In the genomic region with DNA sequence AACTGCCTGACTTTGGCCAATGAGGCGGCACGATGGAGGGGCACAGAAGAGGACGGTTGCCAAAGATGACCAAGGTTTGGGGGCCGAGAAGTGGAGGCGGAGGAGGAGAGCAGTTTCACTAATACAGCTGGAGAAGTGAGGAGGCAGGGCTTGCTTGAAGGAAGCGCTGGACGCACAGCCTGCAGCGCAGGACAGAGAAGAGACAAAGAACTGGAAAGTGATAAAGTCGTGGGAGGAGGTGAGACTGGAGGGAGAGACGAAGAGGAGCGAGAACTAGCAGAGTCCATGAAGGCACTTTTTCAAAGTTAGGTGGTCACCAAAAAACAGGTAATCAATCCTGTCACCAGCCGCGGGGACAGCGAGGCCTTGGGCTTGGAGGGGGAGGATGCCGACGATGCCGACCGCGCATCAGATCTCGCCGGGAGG, we compare ENCODE assay signal across 8 cellular contexts. TPM values are rescaled to one million over a fixed set of nuclear protein-coding genes. Genes with fewer than 3 reads are reported as not detected.
A peak's percentile ranks its signal among the peaks of the same experiment; 100 is the strongest.
DNase-seq lines count a peak whose midpoint lies in the region; ATAC-seq lines count a peak whose summit lies in the region.

No MANE protein-coding gene starts in this region.

- H3K27me3 Mint-ChIP-seq in activated T-cell treated with anti-CD3 and anti-CD28 coated beads, Interleukin-2, amount 50 U/mL, for 4 hours (ENCODE audit: low read depth), result no peaks in the 10 kb centered on the region
- no peaks in the 10 kb centered on the region for H3K27me3 Mint-ChIP-seq in activated naive CD8-positive, alpha-beta T cell treated with anti-CD3 and anti-CD28 coated beads for 36 hours
- H3K27me3 Mint-ChIP-seq in immature natural killer cell (ENCODE audit: low read depth in 3 of 3), result peaks cover 0 to 4% (median under 1%) of the 10 kb centered on the region in 3 donors

- no peak for DNase-seq in activated T-cell treated with anti-CD3 and anti-CD28 coated beads, Interleukin-2, amount 50 U/mL, for 4 hours
- no peak for DNase-seq in activated T-cell treated with anti-CD3 and anti-CD28 coated beads for 4 hours
- no peak for DNase-seq in activated naive CD8-positive, alpha-beta T cell treated with anti-CD3 and anti-CD28 coated beads for 36 hours
- DNase-seq in immature natural killer cell, result no peak
- no peak for DNase-seq in stimulated activated effector memory CD8-positive, alpha-beta T cell treated with anti-CD3 and anti-CD28 coated beads, Interleukin-12 subunit alpha, Interleukin-12 subunit beta, amount 100 ng/mL, for 72 hours (ENCODE audit: low spot score in 2 of 2)
- DNase-seq in cerebellar nuclear complex (lab: John Stamatoyannopoulos, UW), result no peak
- no peak for DNase-seq in NCI-H524 treated with DMSO at 0.1 percent for 48 hours (lab: John Stamatoyannopoulos, UW)

- H3K9me3 Mint-ChIP-seq in activated T-cell treated with anti-CD3 and anti-CD28 coated beads, Interleukin-2, amount 50 U/mL, for 4 hours, result no peaks in the 10 kb centered on the region
- no peaks in the 10 kb centered on the region for H3K9me3 Mint-ChIP-seq in activated naive CD8-positive, alpha-beta T cell treated with anti-CD3 and anti-CD28 coated beads for 36 hours
- no peaks in the 10 kb centered on the region for H3K9me3 Mint-ChIP-seq in immature natural killer cell
- no peaks in the 10 kb centered on the region for H3K9me3 Mint-ChIP-seq in stimulated activated effector memory CD8-positive, alpha-beta T cell treated with anti-CD3 and anti-CD28 coated beads, Interleukin-12 subunit alpha, Interleukin-12 subunit beta, amount 100 ng/mL, for 72 hours

- H3K36me3 Mint-ChIP-seq in activated T-cell treated with anti-CD3 and anti-CD28 coated beads, Interleukin-2, amount 50 U/mL, for 4 hours (ENCODE audit: insufficient read depth), result peaks cover 16% of the 10 kb centered on the region
- H3K36me3 Mint-ChIP-seq in activated naive CD8-positive, alpha-beta T cell treated with anti-CD3 and anti-CD28 coated beads for 36 hours, result peaks cover 28% of the 10 kb centered on the region
- peaks cover 13 to 21% (median 17%) of the 10 kb centered on the region in 3 donors for H3K36me3 Mint-ChIP-seq in immature natural killer cell
- H3K36me3 Mint-ChIP-seq in stimulated activated effector memory CD8-positive, alpha-beta T cell treated with anti-CD3 and anti-CD28 coated beads, Interleukin-12 subunit alpha, Interleukin-12 subunit beta, amount 100 ng/mL, for 72 hours, result peaks cover 27% of the 10 kb centered on the region

- H3K4me3 Mint-ChIP-seq in activated T-cell treated with anti-CD3 and anti-CD28 coated beads, Interleukin-2, amount 50 U/mL, for 4 hours, result peak overlapping the region; percentile 99
- peak overlapping the region; percentile 98 for H3K4me3 Mint-ChIP-seq in activated naive CD8-positive, alpha-beta T cell treated with anti-CD3 and anti-CD28 coated beads for 36 hours
- peak overlapping the region; percentile 87 to 94 (median 92) for H3K4me3 Mint-ChIP-seq in immature natural killer cell
- H3K4me3 Mint-ChIP-seq in stimulated activated effector memory CD8-positive, alpha-beta T cell treated with anti-CD3 and anti-CD28 coated beads, Interleukin-12 subunit alpha, Interleukin-12 subunit beta, amount 100 ng/mL, for 72 hours, result peak overlapping the region; percentile 96

- peaks cover 23% of the 10 kb centered on the region for H3K4me1 Mint-ChIP-seq in activated T-cell treated with anti-CD3 and anti-CD28 coated beads, Interleukin-2, amount 50 U/mL, for 4 hours (ENCODE audit: low read depth)
- H3K4me1 Mint-ChIP-seq in activated naive CD8-positive, alpha-beta T cell treated with anti-CD3 and anti-CD28 coated beads for 36 hours, result peaks cover 26% of the 10 kb centered on the region
- H3K4me1 Mint-ChIP-seq in immature natural killer cell, result peaks cover 38 to 39% of the 10 kb centered on the region in 2 donors
- peaks cover 47% of the 10 kb centered on the region for H3K4me1 Mint-ChIP-seq in stimulated activated effector memory CD8-positive, alpha-beta T cell treated with anti-CD3 and anti-CD28 coated beads, Interleukin-12 subunit alpha, Interleukin-12 subunit beta, amount 100 ng/mL, for 72 hours

- peak overlapping the region; percentile 49 for H3K27ac Mint-ChIP-seq in activated naive CD8-positive, alpha-beta T cell treated with anti-CD3 and anti-CD28 coated beads for 36 hours
- peak overlapping the region; percentile 29 to 98 (median 83) for H3K27ac Mint-ChIP-seq in immature natural killer cell
- H3K27ac Mint-ChIP-seq in stimulated activated effector memory CD8-positive, alpha-beta T cell treated with anti-CD3 and anti-CD28 coated beads, Interleukin-12 subunit alpha, Interleukin-12 subunit beta, amount 100 ng/mL, for 72 hours, result peak overlapping the region; percentile 86

- peak in 1 of 2 donors; percentile 2 for ATAC-seq in activated T-cell treated with anti-CD3 and anti-CD28 coated beads, Interleukin-2, amount 50 U/mL, for 4 hours
- ATAC-seq in HG03432 (IDR thresholded peaks at IDR 0.05; ENCODE audit: unreplicated experiment), result peak; percentile 20
- ATAC-seq in stimulated activated effector memory CD8-positive, alpha-beta T cell treated with anti-CD3 and anti-CD28 coated beads, Interleukin-12 subunit alpha, Interleukin-12 subunit beta, amount 100 ng/mL, for 72 hours, result peak; percentile 53

RNA-seq across cellular contexts. Expression of a gene that starts 0.8 kb away (rescaled TPM):
- 10 to 100 TPM; 13.2 to 16.4 (median 14.9) TPM for total RNA-seq in activated T-cell treated with anti-CD3 and anti-CD28 coated beads, Interleukin-2, amount 50 U/mL, for 4 hours
- 10 to 100 TPM; 12.7 to 13.9 TPM for total RNA-seq in activated naive CD8-positive, alpha-beta T cell treated with anti-CD3 and anti-CD28 coated beads for 36 hours
- 10 to 100 TPM in 1 of 3 donors, 1 to 10 TPM in 2; 9.2 to 10.2 (median 9.8) TPM for polyA plus RNA-seq in immature natural killer cell

RNA-seq across cellular contexts. Expression of a gene that starts 18.8 kb away (rescaled TPM):
- 10 to 100 TPM; 26.4 to 29.3 (median 28.9) TPM for total RNA-seq in activated T-cell treated with anti-CD3 and anti-CD28 coated beads, Interleukin-2, amount 50 U/mL, for 4 hours
- total RNA-seq in activated naive CD8-positive, alpha-beta T cell treated with anti-CD3 and anti-CD28 coated beads for 36 hours, result 10 to 100 TPM; 36.4 to 38.7 TPM
- 10 to 100 TPM; 25.4 to 69.9 (median 67.5) TPM for polyA plus RNA-seq in immature natural killer cell
